16 cellular contexts compared by ENCODE assay signal in genomic region chr11:45777127-45777969, GRCh38.
"Had no signal": no experiment of that assay in that cellular context is flagged by ENCODE, and none has a peak within 500 bp of the region (broad histone marks: within the 10 kb centered on the region; RNA-seq: fewer than 3 reads in every experiment).

No MANE protein-coding gene starts in this region.

- H3K4me3 ChIP-seq: ascending aorta, coronary artery, lung, mucosa of descending colon, testis had no signal

- H3K27ac ChIP-seq: ascending aorta, coronary artery, neutrophil, testis had no signal

- H3K9me3 ChIP-seq: ascending aorta, mucosa of descending colon, neutrophil, testis had no signal

- H3K36me3 ChIP-seq: ascending aorta, neutrophil had no signal

- DNase-seq: activated CD4-positive, alpha-beta T cell treated with anti-CD3 and anti-CD28 coated beads, Interleukin-2, amount 50 U/mL, for 4 hours; activated effector memory CD4-positive, alpha-beta T cell treated with anti-CD3 and anti-CD28 coated beads, Interleukin-2, amount 50 U/mL, for 16 hours; activated naive CD8-positive, alpha-beta T cell treated with anti-CD3 and anti-CD28 coated beads for 36 hours; activated T-cell treated with anti-CD3 and anti-CD28 coated beads, Interleukin-2, amount 50 U/mL, for 4 hours; effector CD8-positive, alpha-beta T cell; hypothalamus; mucosa of descending colon; naive thymus-derived CD8-positive, alpha-beta T cell; right cardiac atrium; stimulated activated CD4-positive, alpha-beta T cell treated with anti-CD3 and anti-CD28 coated beads, Interleukin-1b, Interleukin-23, amount 100 ng/mL, for 48 hours; stimulated activated naive B cell treated with anti-CD40 and anti-IgM and Interleukin-4, amounts not matched to agents 10 μg/mL and 1 μg/mL and 100 μg/mL, for 72 hours; testis had no signal

- H3K27me3 ChIP-seq: ascending aorta, neutrophil, testis had no signal

- ATAC-seq: activated T-cell treated with anti-CD3 and anti-CD28 coated beads, Interleukin-2, amount 50 U/mL, for 4 hours; mucosa of descending colon; naive thymus-derived CD8-positive, alpha-beta T cell; right cardiac atrium; stimulated activated naive B cell treated with anti-CD40 and anti-IgM and Interleukin-4, amounts not matched to agents 10 μg/mL and 1 μg/mL and 100 μg/mL, for 72 hours had no signal

- H3K4me1 ChIP-seq: ascending aorta, testis had no signal
